ENCODE assay signal across 15 cellular contexts in the genomic region with DNA sequence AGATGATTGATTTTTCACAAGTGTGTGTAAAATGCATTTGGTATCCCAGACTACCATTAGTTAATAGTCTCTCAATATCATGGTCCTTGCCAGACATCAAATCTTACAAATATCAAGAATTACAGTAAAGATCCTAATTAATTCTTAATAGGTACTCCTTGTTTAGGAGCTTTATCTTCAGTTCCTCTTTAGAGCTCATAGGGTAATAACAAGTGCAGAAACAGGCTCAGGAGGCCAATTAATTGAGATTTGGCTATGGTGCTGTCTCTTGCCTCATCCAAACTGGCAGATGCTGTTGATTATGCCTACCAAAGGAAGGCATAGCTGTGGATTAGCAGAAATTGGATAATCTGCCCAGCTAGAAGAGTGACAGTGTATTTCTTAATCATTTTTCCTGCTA.
"Had no signal": no experiment of that assay in that cellular context is flagged by ENCODE, and none has a peak within 500 bp of the region (broad histone marks: within the 10 kb centered on the region; RNA-seq: fewer than 3 reads in every experiment).

No MANE protein-coding gene starts in this region.

- H3K4me1 ChIP-seq: neural progenitor cell, sigmoid colon had no signal

- H3K27me3 Mint-ChIP-seq: stimulated activated naive CD8-positive, alpha-beta T cell treated with anti-CD3 and anti-CD28 coated beads, Interleukin-15, amount 100 ng/mL, for 72 hours had no signal

- DNase-seq: activated CD4-positive, alpha-beta T cell treated with anti-CD3 and anti-CD28 coated beads, Interleukin-2, amount 50 U/mL, for 1 hour; activated CD4-positive, CD25-positive, alpha-beta regulatory T cell; activated CD8-positive, alpha-beta memory T cell treated with anti-CD3 and anti-CD28 coated beads for 24 hours; activated naive CD4-positive, alpha-beta T cell treated with Interleukin-2 at 50 U/mL for 16 hours; islet precursor cell; midbrain; ovary; sigmoid colon; spleen; stimulated activated naive CD8-positive, alpha-beta T cell treated with anti-CD3 and anti-CD28 coated beads, Interleukin-15, amount 100 ng/mL, for 72 hours; upper lobe of left lung had no signal

- H3K9ac ChIP-seq: neural progenitor cell had no signal

- H2AFZ ChIP-seq: hepatocyte, neural progenitor cell had no signal

- H3K27ac Mint-ChIP-seq: neural progenitor cell; stimulated activated naive CD8-positive, alpha-beta T cell treated with anti-CD3 and anti-CD28 coated beads, Interleukin-15, amount 100 ng/mL, for 72 hours; T-helper 2 cell treated with Interferon-gamma antibody and Interleukin-4, amounts not matched to agents 5 μg/mL and 100 μg/mL, for 36 hours had no signal

- H3K4me3 ChIP-seq: hepatocyte, neural progenitor cell, ovary, sigmoid colon, spleen, upper lobe of left lung had no signal

- H3K27ac ChIP-seq: hepatocyte, neural progenitor cell, ovary, sigmoid colon, upper lobe of left lung had no signal

- H3K4me3 Mint-ChIP-seq: neural progenitor cell; stimulated activated naive CD8-positive, alpha-beta T cell treated with anti-CD3 and anti-CD28 coated beads, Interleukin-15, amount 100 ng/mL, for 72 hours; T-helper 2 cell treated with Interferon-gamma antibody and Interleukin-4, amounts not matched to agents 5 μg/mL and 100 μg/mL, for 36 hours had no signal

- ATAC-seq: esophagus mucosa; stimulated activated naive CD8-positive, alpha-beta T cell treated with anti-CD3 and anti-CD28 coated beads, Interleukin-15, amount 100 ng/mL, for 72 hours had no signal

- H3K4me2 ChIP-seq: hepatocyte, neural progenitor cell had no signal

- H3K27me3 ChIP-seq: hepatocyte, neural progenitor cell, ovary, sigmoid colon, spleen, upper lobe of left lung had no signal

- H3K9me3 Mint-ChIP-seq: neural progenitor cell; stimulated activated naive CD8-positive, alpha-beta T cell treated with anti-CD3 and anti-CD28 coated beads, Interleukin-15, amount 100 ng/mL, for 72 hours; T-helper 2 cell treated with Interferon-gamma antibody and Interleukin-4, amounts not matched to agents 5 μg/mL and 100 μg/mL, for 36 hours had no signal
